1 cellular context compared by ENCODE assay signal in the genomic region with DNA sequence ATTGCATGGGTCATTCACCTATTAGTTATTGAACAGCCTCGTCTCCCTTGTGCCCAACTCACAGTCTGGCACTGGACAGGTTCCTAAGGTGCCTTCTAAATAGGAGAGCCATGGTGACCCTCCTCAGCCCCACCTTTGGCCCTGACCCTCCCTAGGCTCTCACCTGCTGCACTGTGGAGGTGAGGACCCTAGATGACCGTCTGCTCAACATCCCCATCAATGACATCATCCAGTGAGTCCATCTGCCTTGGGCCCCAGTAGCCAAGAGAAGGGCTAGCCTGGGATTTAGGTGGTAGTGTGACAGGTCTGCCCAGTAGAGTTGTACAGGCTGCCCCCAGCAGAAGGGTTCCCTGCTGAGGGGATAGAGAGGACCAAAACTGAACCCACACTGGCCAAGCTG.
TF ChIP-seq lines count a peak whose summit lies in the region.

No MANE protein-coding gene starts in this region.

TF ChIP-seq in GM12878, 131 proteins besides CTCF, POLR2A, EP300 and RAD21:
- no peak for TF ChIP-seq MYB (IDR thresholded peaks at IDR 0.05; ENCODE audit: borderline replicate concordance, low read depth, low read length)
- no peak for TF ChIP-seq GATAD2B (conservative IDR thresholded peaks at IDR 0.05; ENCODE audit: low read depth)
- TF ChIP-seq MEF2A (IDR thresholded peaks at IDR 0.05; ENCODE audit: insufficient read depth, low read depth, low read length), result no peak
- TF ChIP-seq CEBPB (IDR thresholded peaks at IDR 0.05; ENCODE audit: borderline replicate concordance in 1 of 2, low read depth in 2 of 2, low read length in 2 of 2), result no peak
- TF ChIP-seq ZNF274 (IDR thresholded peaks at IDR 0.05; ENCODE audit: insufficient read depth, insufficient read length), result no peak
- no peak for TF ChIP-seq ETV6 (conservative IDR thresholded peaks at IDR 0.05 in 1 of 2, IDR thresholded peaks at IDR 0.05 in 1 of 2; ENCODE audit: borderline replicate concordance in 1 of 2, low read depth in 1 of 2)
- TF ChIP-seq, protein P1, sequence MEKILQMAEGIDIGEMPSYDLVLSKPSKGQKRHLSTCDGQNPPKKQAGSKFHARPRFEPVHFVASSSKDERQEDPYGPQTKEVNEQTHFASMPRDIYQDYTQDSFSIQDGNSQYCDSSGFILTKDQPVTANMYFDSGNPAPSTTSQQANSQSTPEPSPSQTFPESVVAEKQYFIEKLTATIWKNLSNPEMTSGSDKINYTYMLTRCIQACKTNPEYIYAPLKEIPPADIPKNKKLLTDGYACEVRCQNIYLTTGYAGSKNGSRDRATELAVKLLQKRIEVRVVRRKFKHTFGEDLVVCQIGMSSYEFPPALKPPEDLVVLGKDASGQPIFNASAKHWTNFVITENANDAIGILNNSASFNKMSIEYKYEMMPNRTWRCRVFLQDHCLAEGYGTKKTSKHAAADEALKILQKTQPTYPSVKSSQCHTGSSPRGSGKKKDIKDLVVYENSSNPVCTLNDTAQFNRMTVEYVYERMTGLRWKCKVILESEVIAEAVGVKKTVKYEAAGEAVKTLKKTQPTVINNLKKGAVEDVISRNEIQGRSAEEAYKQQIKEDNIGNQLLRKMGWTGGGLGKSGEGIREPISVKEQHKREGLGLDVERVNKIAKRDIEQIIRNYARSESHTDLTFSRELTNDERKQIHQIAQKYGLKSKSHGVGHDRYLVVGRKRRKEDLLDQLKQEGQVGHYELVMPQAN (conservative IDR thresholded peaks at IDR 0.05), result no peak
- no peak for TF ChIP-seq PAX5 (IDR thresholded peaks at IDR 0.05; ENCODE audit: borderline replicate concordance, low read depth, low read length)
